15 cellular contexts compared by ENCODE assay signal in the genomic region with DNA sequence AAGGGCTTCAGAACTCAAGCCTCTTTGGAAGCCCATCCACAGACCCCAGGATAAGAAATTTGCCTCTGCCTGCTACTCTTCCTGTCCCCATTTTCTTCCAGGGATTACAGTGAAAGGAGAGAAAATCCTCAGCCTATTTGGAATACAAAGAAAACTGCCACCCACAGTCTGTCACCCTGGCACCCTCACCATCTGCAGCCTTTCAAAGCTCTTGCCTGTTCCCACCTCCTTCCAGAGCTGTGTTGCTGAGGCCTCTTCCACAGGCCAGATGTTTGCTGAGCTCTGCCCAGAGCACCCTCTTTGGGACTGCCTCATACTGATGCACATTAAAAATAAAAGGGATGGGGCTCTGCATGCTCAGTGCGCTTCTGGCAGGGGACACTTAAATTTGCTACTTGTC. TPM values are rescaled to one million over a fixed set of nuclear protein-coding genes. Genes with fewer than 3 reads are reported as not detected.
A peak's percentile ranks its signal among the peaks of the same experiment; 100 is the strongest.
DNase-seq lines count a peak whose midpoint lies in the region; ATAC-seq, FAIRE-seq and TF ChIP-seq lines count a peak whose summit lies in the region.
"Had no signal": no experiment of that assay in that cellular context is flagged by ENCODE, and none has a peak within 500 bp of the region (broad histone marks: within the 10 kb centered on the region; RNA-seq: fewer than 3 reads in every experiment).

No MANE protein-coding gene starts in this region.

- no peak overlapping the region for H3K56ac ChIP-seq in IMR-90 (ENCODE audit: extremely low read depth, insufficient read depth, low read length)

- no peak overlapping the region for H2AK5ac ChIP-seq in IMR-90 (ENCODE audit: low read depth, low read length)

- H3K27me3 ChIP-seq in IMR-90 (ENCODE audit: control insufficient read depth, insufficient read depth, low read length), result no peaks in the 10 kb centered on the region

- H2AK9ac ChIP-seq in IMR-90 (replicated peaks; ENCODE audit: low read depth, low read length, poor library complexity), result no peak overlapping the region

- H2AFZ ChIP-seq in IMR-90 (replicated peaks; ENCODE audit: low read length, poor library complexity), result no peak overlapping the region

- ATAC-seq in A549, result no peak
- ATAC-seq in IMR-90 (ENCODE audit: low read depth), result no peak
- ATAC-seq in GM19324 (IDR thresholded peaks at IDR 0.05; ENCODE audit: low FRiP score, unreplicated experiment), result no peak
- ATAC-seq in GM21381 (IDR thresholded peaks at IDR 0.05; ENCODE audit: unreplicated experiment), result no peak
- ATAC-seq: CD8-positive, alpha-beta T cell had no signal

- no peak for TF ChIP-seq CTCF in A549 (IDR thresholded peaks at IDR 0.05)
- TF ChIP-seq CTCF in IMR-90 (conservative IDR thresholded peaks at IDR 0.05; ENCODE audit: low read depth, low read length), result no peak

- CTCF ChIA-PET in A549 (lab: Yijun Ruan, JAX), result interaction anchor here (1.0 to 1.5 kb wide), 4 partner anchors 10 to 274 kb away, joined by 3 read pairs; no protein-coding TSS in a partner anchor
- CTCF ChIA-PET in IMR-90 (lab: Yijun Ruan, JAX), result no interaction called here

- 0 out of 2 replicates have a peak, but pooled peaks cover 2% of the 10 kb centered on the region for H3K9me1 ChIP-seq in IMR-90 (ENCODE audit: insufficient read depth, low read length)

- no peak for TF ChIP-seq POLR2A in A549 (IDR thresholded peaks at IDR 0.05; ENCODE audit: low read length)
- TF ChIP-seq POLR2A in IMR-90 (IDR thresholded peaks at IDR 0.05; ENCODE audit: low read depth, low read length), result no peak

- no peak overlapping the region for H3K14ac ChIP-seq in IMR-90 (replicated peaks; ENCODE audit: low read depth, low read length)

- peaks cover 14% of the 10 kb centered on the region; the same call in 2 of the 3 replicates for H3K4me1 ChIP-seq in A549
- H3K4me1 ChIP-seq in IMR-90 (ENCODE audit: control insufficient read depth, insufficient read depth, low read length), result no peaks in the 10 kb centered on the region; the same call in 1 of the 2 replicates

- no peak overlapping the region for H4K5ac ChIP-seq in IMR-90 (ENCODE audit: low read depth, low read length)

- no peak overlapping the region for H2BK20ac ChIP-seq in IMR-90 (ENCODE audit: low read depth, low read length)

- H3K4ac ChIP-seq in IMR-90 (ENCODE audit: low read depth, low read length), result no peak overlapping the region

- no peaks in the 10 kb centered on the region for H3K79me1 ChIP-seq in IMR-90 (ENCODE audit: low read depth in 1 of 2, low read length in 2 of 2)

- no peak overlapping the region for H2BK5ac ChIP-seq in IMR-90 (ENCODE audit: low read depth, low read length, poor library complexity, severe bottlenecking)

- DNase-seq in A549 (ENCODE audit: low read depth in 1 of 2, low spot score in 1 of 2) (no peak), IMR-90 (no peak), inferior parietal cortex (ENCODE audit: extremely low spot score) (peak; percentile 23), putamen (ENCODE audit: low spot score) (peak; percentile 13), NCI-H2227 (lab: John Stamatoyannopoulos, UW; ENCODE audit: unreplicated experiment) (no peak)
- DNase-seq: CD8-positive, alpha-beta T cell; COR-L47; DMS53; GF-D8 had no signal

- H3K4me3 ChIP-seq in A549 (no peak overlapping the region), IMR-90 (ENCODE audit: insufficient read depth, low read depth, low read length) (no peak overlapping the region)

- 40% methylated on average over 1 of the region's 1 CpG for WGBS in A549 (ENCODE audit: missing lambda C conversion rate)
- WGBS in IMR-90 (ENCODE audit: extremely low coverage in 2 of 2, insufficient read length in 1 of 2), 2 experiments, result no CpG with 5 or more reads among the region's 1 CpG

- peak overlapping the region; percentile 75; the same call in 1 of the 2 replicates for H4K91ac ChIP-seq in IMR-90 (ENCODE audit: insufficient read depth, low read depth, low read length)

- no peak for FAIRE-seq in A549 (lab: Jason Lieb, UNC)
- FAIRE-seq: GM19239, H54 had no signal

- no peak for TF ChIP-seq EP300 in A549 (IDR thresholded peaks at IDR 0.05)

- no peak overlapping the region for H3K18ac ChIP-seq in IMR-90 (ENCODE audit: low read depth, low read length)

- H4K20me1 ChIP-seq in IMR-90 (ENCODE audit: insufficient read depth, low read length), result no peaks in the 10 kb centered on the region

- intact Hi-C loops in IMR-90 (cut with micrococcal nuclease), result no loop called here

- no peak overlapping the region for H4K8ac ChIP-seq in IMR-90 (ENCODE audit: low read depth in 2 of 2, low read length in 2 of 2)

- H3K4me2 ChIP-seq in A549 (no peak overlapping the region), IMR-90 (ENCODE audit: low read depth, low read length) (no peak overlapping the region)

- H3K9ac ChIP-seq in IMR-90 (ENCODE audit: low read depth, low read length), result no peak overlapping the region

- no peak overlapping the region for H3K23ac ChIP-seq in IMR-90 (ENCODE audit: low read depth, low read length)

- H2BK120ac ChIP-seq in IMR-90 (ENCODE audit: low read depth, low read length), result peak overlapping the region; percentile 48; the same call in 1 of the 2 replicates

- TF ChIP-seq RAD21 in A549 (conservative IDR thresholded peaks at IDR 0.05 in 1 of 2, IDR thresholded peaks at IDR 0.05 in 1 of 2) (no peak), IMR-90 (IDR thresholded peaks at IDR 0.05; ENCODE audit: low read length) (no peak)

- POLR2A ChIA-PET in A549 (lab: Yijun Ruan, JAX) (no interaction called here), IMR-90 (lab: Charles Lee; ENCODE audit: unreplicated experiment) (no interaction called here)

- H3K27ac ChIP-seq in A549 (peak overlapping the region; percentile 53 to 79; a peak in 5 of 6 replicates), IMR-90 (ENCODE audit: insufficient read depth, low read length) (no peak overlapping the region)
- H3K27ac ChIP-seq: HL-60 had no signal

- no TSS peak for BruUV-seq in IMR-90 (replicated peaks; lab: Mats Ljungman, UMichigan)

- in situ Hi-C loops in IMR-90 (cut with MboI; ENCODE audit: low sequenced_read_pairs), result no loop called here

- dilution Hi-C loops in IMR-90 (cut with HindIII; ENCODE audit: low sequenced_read_pairs, unreplicated experiment), result no loop called here

- H3K9me3 ChIP-seq in A549 (peaks cover 5% of the 10 kb centered on the region; the same call in 1 of the 3 replicates), IMR-90 (ENCODE audit: control insufficient read depth, insufficient read depth, low read length) (no peaks in the 10 kb centered on the region)

- no peaks in the 10 kb centered on the region for H3K36me3 ChIP-seq in IMR-90 (ENCODE audit: control insufficient read depth, insufficient read depth, low read length)

- H2BK15ac ChIP-seq in IMR-90 (ENCODE audit: low read depth, low read length), result no peak overlapping the region

TF ChIP-seq in A549, 52 proteins besides CTCF, POLR2A, EP300 and RAD21:
- no peak for TF ChIP-seq CBX2 (IDR thresholded peaks at IDR 0.05; ENCODE audit: borderline replicate concordance, low read depth)
- no peak for TF ChIP-seq ZNF302 (CRISPR knock-in tag; IDR thresholded peaks at IDR 0.05)
- no peak for TF ChIP-seq SMC3 (IDR thresholded peaks at IDR 0.05)
- TF ChIP-seq HOXA7 (CRISPR knock-in tag; IDR thresholded peaks at IDR 0.05), result no peak
- TF ChIP-seq ZFP36 (IDR thresholded peaks at IDR 0.05; ENCODE audit: borderline replicate concordance, partially characterized antibody), result no peak
- no peak for TF ChIP-seq KDM5A (IDR thresholded peaks at IDR 0.05)
- TF ChIP-seq FOSB (CRISPR knock-in tag; IDR thresholded peaks at IDR 0.05), result no peak
- no peak for TF ChIP-seq CHD2 (IDR thresholded peaks at IDR 0.05; ENCODE audit: low read length, partially characterized antibody)
- no peak for TF ChIP-seq CHD4 (IDR thresholded peaks at IDR 0.05; ENCODE audit: borderline replicate concordance)

TF ChIP-seq in IMR-90, 13 proteins besides CTCF, POLR2A, EP300 and RAD21:
- TF ChIP-seq CHD1 (IDR thresholded peaks at IDR 0.05; ENCODE audit: low read depth, low read length) (no peak), MAFK (IDR thresholded peaks at IDR 0.05; ENCODE audit: low read depth, low read length) (no peak), RCOR1 (IDR thresholded peaks at IDR 0.05; ENCODE audit: insufficient replicate concordance, low read length) (no peak), SMC3 (IDR thresholded peaks at IDR 0.05; ENCODE audit: low read depth, low read length) (no peak), CEBPB (IDR thresholded peaks at IDR 0.05; ENCODE audit: low read depth, low read length) (no peak), MAZ (IDR thresholded peaks at IDR 0.05; ENCODE audit: borderline replicate concordance, low read depth, low read length) (no peak), RFX5 (IDR thresholded peaks at IDR 0.05; ENCODE audit: low read depth, low read length) (no peak), BHLHE40 (IDR thresholded peaks at IDR 0.05; ENCODE audit: low read depth, low read length) (no peak)
- TF ChIP-seq, protein P1, sequence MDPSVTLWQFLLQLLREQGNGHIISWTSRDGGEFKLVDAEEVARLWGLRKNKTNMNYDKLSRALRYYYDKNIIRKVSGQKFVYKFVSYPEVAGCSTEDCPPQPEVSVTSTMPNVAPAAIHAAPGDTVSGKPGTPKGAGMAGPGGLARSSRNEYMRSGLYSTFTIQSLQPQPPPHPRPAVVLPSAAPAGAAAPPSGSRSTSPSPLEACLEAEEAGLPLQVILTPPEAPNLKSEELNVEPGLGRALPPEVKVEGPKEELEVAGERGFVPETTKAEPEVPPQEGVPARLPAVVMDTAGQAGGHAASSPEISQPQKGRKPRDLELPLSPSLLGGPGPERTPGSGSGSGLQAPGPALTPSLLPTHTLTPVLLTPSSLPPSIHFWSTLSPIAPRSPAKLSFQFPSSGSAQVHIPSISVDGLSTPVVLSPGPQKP (IDR thresholded peaks at IDR 0.05; ENCODE audit: borderline replicate concordance, low read depth, low read length), result no peak
- TF ChIP-seq, protein P2, sequence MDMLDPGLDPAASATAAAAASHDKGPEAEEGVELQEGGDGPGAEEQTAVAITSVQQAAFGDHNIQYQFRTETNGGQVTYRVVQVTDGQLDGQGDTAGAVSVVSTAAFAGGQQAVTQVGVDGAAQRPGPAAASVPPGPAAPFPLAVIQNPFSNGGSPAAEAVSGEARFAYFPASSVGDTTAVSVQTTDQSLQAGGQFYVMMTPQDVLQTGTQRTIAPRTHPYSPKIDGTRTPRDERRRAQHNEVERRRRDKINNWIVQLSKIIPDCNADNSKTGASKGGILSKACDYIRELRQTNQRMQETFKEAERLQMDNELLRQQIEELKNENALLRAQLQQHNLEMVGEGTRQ (IDR thresholded peaks at IDR 0.05; ENCODE audit: low read depth, low read length), result no peak

RNA-seq across cellular contexts. Expression of a gene that starts 35.9 kb away (rescaled TPM):
- 0.03 and 0.04 TPM in 2 replicates for polyA plus RNA-seq in A549 (2011; rRNA removed)
- polyA plus RNA-seq in A549 (2012; cell fraction: cytosol; rRNA removed), result not detected in 2 replicates
- polyA plus RNA-seq in A549 (2012; cell fraction: nucleus; rRNA removed), result not detected in 2 replicates
- polyA plus RNA-seq in A549 (2017; fragmentation: RNase III; extraction: RNeasy Plus Mini Kit Qiagen cat#74134 plus additional on column Dnase treatment), result 0.01 TPM in 1 of 3 replicates, not detected in the others
- not detected in 2 replicates for polyA minus RNA-seq in A549 (2011; rRNA and poly(A)+ RNA removed)
- total RNA-seq in IMR-90 (2012; rRNA removed), result under 0.01 TPM in 1 of 2 replicates, not detected in the other
- not detected in 2 replicates for polyA plus RNA-seq in IMR-90 (2012; rRNA removed)
- not detected in 2 replicates for polyA plus RNA-seq in IMR-90 (2012; cell fraction: cytosol; rRNA removed)
- polyA plus RNA-seq in IMR-90 (2012; cell fraction: nucleus; rRNA removed; ENCODE audit: low replicate concordance), result 0.02 TPM in 1 of 2 replicates, not detected in the other
- total RNA-seq: CD8-positive, alpha-beta T cell had no signal
- polyA plus RNA-seq: CD14-positive monocyte had no signal

Comparison
In these comparisons a context has a peak if more than half of its experiments do, and no peak if none do; other contexts are left out.
1. DNase-seq: peak in inferior parietal cortex (single experiment) and putamen (single experiment); none in A549 (0 of 2), IMR-90 (single experiment) and NCI-H2227 (single experiment).